34 cellular contexts compared by ENCODE assay signal in genomic region chr21:40276001-40276400, GRCh38.
"Had no signal": no experiment of that assay in that cellular context is flagged by ENCODE, and none has a peak within 500 bp of the region (broad histone marks: within the 10 kb centered on the region; RNA-seq: fewer than 3 reads in every experiment).

No MANE protein-coding gene starts in this region.

- H3K4me1 Mint-ChIP-seq: activated B cell treated with CpG ODN at 0.5 μM for 24 hours; activated CD4-positive, alpha-beta T cell treated with anti-CD3 and anti-CD28 coated beads, Interleukin-2, amount 10 ng/mL, durations not matched to agents 24 days and 14 days; activated naive CD8-positive, alpha-beta T cell treated with anti-CD3 and anti-CD28 coated beads for 36 hours; activated T-helper 17 cell treated with anti-CD3 and anti-CD28 coated beads, Interleukin-2, amount 50 U/mL, for 72 hours had no signal

- DNase-seq: activated B cell treated with CpG ODN at 0.5 μM for 24 hours; activated CD4-positive, alpha-beta memory T cell treated with anti-CD3 and anti-CD28 coated beads for 36 hours; activated CD4-positive, alpha-beta T cell treated with anti-CD3 and anti-CD28 coated beads for 4 hours; activated CD4-positive, alpha-beta T cell treated with anti-CD3 and anti-CD28 coated beads, Interleukin-2, amount 10 ng/mL, durations not matched to agents 24 days and 14 days; activated CD4-positive, alpha-beta T cell treated with anti-CD3 and anti-CD28 coated beads, Interleukin-2, amount 50 U/mL, for 1 hour; activated CD4-positive, alpha-beta T cell treated with anti-CD3 and anti-CD28 coated beads, Interleukin-2, amount 50 U/mL, for 4 hours; activated CD4-positive, CD25-positive, alpha-beta regulatory T cell treated with anti-CD3 and anti-CD28 coated beads, Interleukin-2, amount 50 U/mL, for 72 hours; activated CD8-positive, alpha-beta memory T cell treated with anti-CD3 and anti-CD28 coated beads, Interleukin-2, amount 50 U/mL, for 4 hours; activated CD8-positive, alpha-beta T cell treated with anti-CD3 and anti-CD28 coated beads for 36 hours; activated effector memory CD4-positive, alpha-beta T cell treated with anti-CD3 and anti-CD28 coated beads, Interleukin-2, amount 50 U/mL, for 16 hours; activated gamma-delta T cell treated with Interleukin-2 at 50 U/mL for 16 hours; activated naive CD4-positive, alpha-beta T cell; activated naive CD4-positive, alpha-beta T cell treated with anti-CD3 and anti-CD28 coated beads for 36 hours; activated naive CD4-positive, alpha-beta T cell treated with anti-CD3 and anti-CD28 coated beads, Interleukin-2, amount 50 U/mL, for 16 hours; activated naive CD8-positive, alpha-beta T cell treated with anti-CD3 and anti-CD28 coated beads for 36 hours; activated T-cell treated with anti-CD3 and anti-CD28 coated beads for 4 hours; activated T-cell treated with anti-CD3 and anti-CD28 coated beads, Interleukin-2, amount 50 U/mL, for 1 hour; activated T-cell treated with anti-CD3 and anti-CD28 coated beads, Interleukin-2, amount 50 U/mL, for 4 hours; activated T-cell treated with anti-CD3 and anti-CD28 coated beads, Interleukin-2, amount 50 U/mL, for 72 hours; adrenal gland; amniotic stem cell; aorta; body of pancreas; brain microvascular endothelial cell; central memory CD4-positive, alpha-beta T cell; T-helper 2 cell; T-helper 9 cell had no signal

- H3K4me3 Mint-ChIP-seq: activated B cell treated with CpG ODN at 0.5 μM for 24 hours; activated CD4-positive, alpha-beta memory T cell treated with anti-CD3 and anti-CD28 coated beads for 36 hours; activated CD4-positive, alpha-beta T cell treated with anti-CD3 and anti-CD28 coated beads, Interleukin-2, amount 10 ng/mL, durations not matched to agents 24 days and 14 days; activated CD8-positive, alpha-beta T cell treated with anti-CD3 and anti-CD28 coated beads for 36 hours; activated naive CD4-positive, alpha-beta T cell treated with anti-CD3 and anti-CD28 coated beads for 36 hours; activated naive CD8-positive, alpha-beta T cell treated with anti-CD3 and anti-CD28 coated beads for 36 hours; activated T-cell treated with anti-CD3 and anti-CD28 coated beads, Interleukin-2, amount 50 U/mL, for 4 hours; activated T-cell treated with anti-CD3 and anti-CD28 coated beads, Interleukin-2, amount 50 U/mL, for 72 hours; activated T-helper 1 cell treated with anti-CD3 and anti-CD28 coated beads, Interleukin-12 subunit alpha, Interleukin-12 subunit beta, Interleukin-2, Interleukin-4 antibody, amounts not matched to agents 30 ng/mL and 10 ng/mL and 1 ng/mL, durations not matched to agents 14 hours and 24 hours and 36 hours; activated T-helper 17 cell treated with anti-CD3 and anti-CD28 coated beads, Interleukin-2, amount 50 U/mL, for 72 hours; T-helper 1 cell treated with Interleukin-12 subunit alpha and Interleukin-12 subunit beta and Interleukin-4 antibody, amounts not matched to agents 30 μg/mL and 1 μg/mL, for 36 hours; T-helper 2 cell treated with Interferon-gamma antibody and Interleukin-4, amounts not matched to agents 5 μg/mL and 100 μg/mL, for 36 hours had no signal

- H3K27ac Mint-ChIP-seq: activated B cell treated with CpG ODN at 0.5 μM for 24 hours; activated CD4-positive, alpha-beta memory T cell treated with anti-CD3 and anti-CD28 coated beads for 36 hours; activated CD4-positive, alpha-beta T cell treated with anti-CD3 and anti-CD28 coated beads, Interleukin-2, amount 10 ng/mL, durations not matched to agents 24 days and 14 days; activated CD8-positive, alpha-beta T cell treated with anti-CD3 and anti-CD28 coated beads for 36 hours; activated naive CD4-positive, alpha-beta T cell treated with anti-CD3 and anti-CD28 coated beads for 36 hours; activated naive CD4-positive, alpha-beta T cell treated with anti-CD3 and anti-CD28 coated beads, Interleukin-2, amount 50 U/mL, for 72 hours; activated naive CD8-positive, alpha-beta T cell treated with anti-CD3 and anti-CD28 coated beads for 36 hours; activated T-cell treated with anti-CD3 and anti-CD28 coated beads, Interleukin-2, amount 50 U/mL, for 72 hours; activated T-helper 1 cell treated with anti-CD3 and anti-CD28 coated beads, Interleukin-12 subunit alpha, Interleukin-12 subunit beta, Interleukin-2, Interleukin-4 antibody, amounts not matched to agents 30 ng/mL and 10 ng/mL and 1 ng/mL, durations not matched to agents 14 hours and 24 hours and 36 hours; activated T-helper 17 cell treated with anti-CD3 and anti-CD28 coated beads, Interleukin-2, amount 50 U/mL, for 72 hours; T-helper 1 cell treated with Interleukin-12 subunit alpha and Interleukin-12 subunit beta and Interleukin-4 antibody, amounts not matched to agents 30 μg/mL and 1 μg/mL, for 36 hours; T-helper 2 cell treated with Interferon-gamma antibody and Interleukin-4, amounts not matched to agents 5 μg/mL and 100 μg/mL, for 36 hours had no signal

- H3K27ac ChIP-seq: adrenal gland, body of pancreas, brain microvascular endothelial cell, breast epithelium, VCaP had no signal

- H3K4me3 ChIP-seq: adrenal gland, body of pancreas, breast epithelium had no signal

- H3K36me3 Mint-ChIP-seq: activated CD4-positive, alpha-beta memory T cell treated with anti-CD3 and anti-CD28 coated beads for 36 hours; activated naive CD4-positive, alpha-beta T cell treated with anti-CD3 and anti-CD28 coated beads, Interleukin-2, amount 50 U/mL, for 72 hours; activated naive CD8-positive, alpha-beta T cell treated with anti-CD3 and anti-CD28 coated beads for 36 hours had no signal

- H3K4me1 ChIP-seq: adrenal gland, body of pancreas, breast epithelium had no signal

- H3K27me3 ChIP-seq: adrenal gland, brain microvascular endothelial cell, breast epithelium had no signal

- H3K9me3 ChIP-seq: adrenal gland, body of pancreas, breast epithelium had no signal

- H3K9me3 Mint-ChIP-seq: activated CD8-positive, alpha-beta T cell treated with anti-CD3 and anti-CD28 coated beads for 36 hours had no signal

- H3K36me3 ChIP-seq: adrenal gland, brain microvascular endothelial cell, breast epithelium had no signal

- H3K27me3 Mint-ChIP-seq: activated B cell treated with CpG ODN at 0.5 μM for 24 hours; activated CD4-positive, alpha-beta memory T cell treated with anti-CD3 and anti-CD28 coated beads for 36 hours; activated CD4-positive, alpha-beta T cell treated with anti-CD3 and anti-CD28 coated beads, Interleukin-2, amount 10 ng/mL, durations not matched to agents 24 days and 14 days; activated CD8-positive, alpha-beta T cell treated with anti-CD3 and anti-CD28 coated beads for 36 hours; activated T-helper 17 cell treated with anti-CD3 and anti-CD28 coated beads, Interleukin-2, amount 50 U/mL, for 72 hours had no signal
